Comparison of ENCODE assay signal across 1 cellular context in genomic region chr7:129952164-129952652, GRCh38.
TF ChIP-seq lines count a peak whose summit lies in the region.

No MANE protein-coding gene starts in this region.

TF ChIP-seq in GM23338, 12 proteins besides CTCF, POLR2A, EP300 and RAD21 (continued from another document):
- TF ChIP-seq ZNF462 (CRISPR knock-in tag; IDR thresholded peaks at IDR 0.05) (no peak), JUNB (IDR thresholded peaks at IDR 0.05; ENCODE audit: unreplicated experiment) (no peak), CREB1 (CRISPR knock-in tag; IDR thresholded peaks at IDR 0.05; ENCODE audit: low read depth) (no peak), EZH2 (IDR thresholded peaks at IDR 0.05; ENCODE audit: low read depth, unreplicated experiment) (no peak), POLR2AphosphoS5 (IDR thresholded peaks at IDR 0.05; ENCODE audit: low read depth) (no peak), ZNF331 (CRISPR knock-in tag; IDR thresholded peaks at IDR 0.05; ENCODE audit: low read depth) (no peak), NANOG (IDR thresholded peaks at IDR 0.05; ENCODE audit: borderline replicate concordance) (no peak), ZNF114 (CRISPR knock-in tag; IDR thresholded peaks at IDR 0.05) (no peak), EZH2phosphoT487 (IDR thresholded peaks at IDR 0.05; ENCODE audit: unreplicated experiment) (no peak)
- TF ChIP-seq, protein P1, sequence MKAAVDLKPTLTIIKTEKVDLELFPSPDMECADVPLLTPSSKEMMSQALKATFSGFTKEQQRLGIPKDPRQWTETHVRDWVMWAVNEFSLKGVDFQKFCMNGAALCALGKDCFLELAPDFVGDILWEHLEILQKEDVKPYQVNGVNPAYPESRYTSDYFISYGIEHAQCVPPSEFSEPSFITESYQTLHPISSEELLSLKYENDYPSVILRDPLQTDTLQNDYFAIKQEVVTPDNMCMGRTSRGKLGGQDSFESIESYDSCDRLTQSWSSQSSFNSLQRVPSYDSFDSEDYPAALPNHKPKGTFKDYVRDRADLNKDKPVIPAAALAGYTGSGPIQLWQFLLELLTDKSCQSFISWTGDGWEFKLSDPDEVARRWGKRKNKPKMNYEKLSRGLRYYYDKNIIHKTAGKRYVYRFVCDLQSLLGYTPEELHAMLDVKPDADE (IDR thresholded peaks at IDR 0.05): no peak
- TF ChIP-seq, protein P2, sequence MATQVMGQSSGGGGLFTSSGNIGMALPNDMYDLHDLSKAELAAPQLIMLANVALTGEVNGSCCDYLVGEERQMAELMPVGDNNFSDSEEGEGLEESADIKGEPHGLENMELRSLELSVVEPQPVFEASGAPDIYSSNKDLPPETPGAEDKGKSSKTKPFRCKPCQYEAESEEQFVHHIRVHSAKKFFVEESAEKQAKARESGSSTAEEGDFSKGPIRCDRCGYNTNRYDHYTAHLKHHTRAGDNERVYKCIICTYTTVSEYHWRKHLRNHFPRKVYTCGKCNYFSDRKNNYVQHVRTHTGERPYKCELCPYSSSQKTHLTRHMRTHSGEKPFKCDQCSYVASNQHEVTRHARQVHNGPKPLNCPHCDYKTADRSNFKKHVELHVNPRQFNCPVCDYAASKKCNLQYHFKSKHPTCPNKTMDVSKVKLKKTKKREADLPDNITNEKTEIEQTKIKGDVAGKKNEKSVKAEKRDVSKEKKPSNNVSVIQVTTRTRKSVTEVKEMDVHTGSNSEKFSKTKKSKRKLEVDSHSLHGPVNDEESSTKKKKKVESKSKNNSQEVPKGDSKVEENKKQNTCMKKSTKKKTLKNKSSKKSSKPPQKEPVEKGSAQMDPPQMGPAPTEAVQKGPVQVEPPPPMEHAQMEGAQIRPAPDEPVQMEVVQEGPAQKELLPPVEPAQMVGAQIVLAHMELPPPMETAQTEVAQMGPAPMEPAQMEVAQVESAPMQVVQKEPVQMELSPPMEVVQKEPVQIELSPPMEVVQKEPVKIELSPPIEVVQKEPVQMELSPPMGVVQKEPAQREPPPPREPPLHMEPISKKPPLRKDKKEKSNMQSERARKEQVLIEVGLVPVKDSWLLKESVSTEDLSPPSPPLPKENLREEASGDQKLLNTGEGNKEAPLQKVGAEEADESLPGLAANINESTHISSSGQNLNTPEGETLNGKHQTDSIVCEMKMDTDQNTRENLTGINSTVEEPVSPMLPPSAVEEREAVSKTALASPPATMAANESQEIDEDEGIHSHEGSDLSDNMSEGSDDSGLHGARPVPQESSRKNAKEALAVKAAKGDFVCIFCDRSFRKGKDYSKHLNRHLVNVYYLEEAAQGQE (IDR thresholded peaks at IDR 0.05; ENCODE audit: unreplicated experiment): no peak
